ENCODE assay signal across 9 cellular contexts in the genomic region with DNA sequence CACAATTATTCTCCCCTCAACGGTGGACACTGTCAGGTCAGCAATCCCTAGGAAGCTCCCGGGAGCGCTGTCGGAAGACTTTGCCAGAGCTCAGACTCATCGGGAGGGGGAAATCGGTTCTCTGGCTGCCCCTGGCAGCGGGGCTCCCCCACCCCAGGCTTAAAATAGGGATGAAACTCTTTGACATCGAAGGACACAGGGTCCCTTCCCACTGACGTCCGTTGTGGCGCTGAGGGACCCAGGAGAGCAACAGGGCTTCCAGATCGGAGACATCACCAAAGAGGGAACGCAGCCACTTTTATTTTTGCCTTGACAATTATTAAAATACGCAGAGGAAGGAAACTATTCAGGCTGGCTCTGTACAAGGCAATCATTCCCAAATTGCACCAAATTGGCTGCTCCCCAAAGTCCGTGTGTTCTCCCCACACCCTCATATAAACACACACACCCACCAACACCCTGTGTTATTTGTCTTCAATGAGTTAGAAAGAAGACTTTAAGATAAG.
DNase-seq lines count a peak whose midpoint lies in the region; ATAC-seq and TF ChIP-seq lines count a peak whose summit lies in the region.
"Had no signal": no experiment of that assay in that cellular context is flagged by ENCODE, and none has a peak within 500 bp of the region (broad histone marks: within the 10 kb centered on the region; RNA-seq: fewer than 3 reads in every experiment).

No MANE protein-coding gene starts in this region.

- ATAC-seq in HG02571 (IDR thresholded peaks at IDR 0.05; ENCODE audit: unreplicated experiment): peak; percentile 15

- H3K27ac ChIP-seq in brain microvascular endothelial cell: no peak overlapping the region
- H3K27ac ChIP-seq in substantia nigra (ENCODE audit: low read depth, low read length, poor library complexity, severe bottlenecking): peak overlapping the region; percentile 28

- DNase-seq in brain microvascular endothelial cell (no peak), kidney epithelial cell (ENCODE audit: low read depth) (no peak), substantia nigra (lab: John Stamatoyannopoulos, UW) (peak in 2 of 49 donors; percentile 39 to 71), middle frontal gyrus (ENCODE audit: extremely low spot score, low spot score) (no peak), foreskin melanocyte (no peak), germinal center (ENCODE audit: low spot score) (no peak)
- DNase-seq in activated CD4-positive, alpha-beta T cell treated with anti-CD3 and anti-CD28 coated beads, Interleukin-2, amount 50 U/mL, for 48 hours: no peak

- no peaks in the 10 kb centered on the region for H3K27me3 ChIP-seq in brain microvascular endothelial cell (replicated peaks)
- no peaks in the 10 kb centered on the region for H3K27me3 ChIP-seq in kidney epithelial cell (ENCODE audit: control insufficient read depth, insufficient read depth, low read length)
- H3K27me3 ChIP-seq: adrenal gland had no signal

- H3K36me3 ChIP-seq in brain microvascular endothelial cell (replicated peaks): no peaks in the 10 kb centered on the region
- H3K36me3 ChIP-seq in kidney epithelial cell (ENCODE audit: control insufficient read depth, insufficient read depth, low read length): no peaks in the 10 kb centered on the region
- H3K36me3 ChIP-seq: adrenal gland had no signal

- TF ChIP-seq CTCF in brain microvascular endothelial cell (IDR thresholded peaks at IDR 0.05; ENCODE audit: low read depth, low read length, missing control alignments) (no peak), kidney epithelial cell (IDR thresholded peaks at IDR 0.05; ENCODE audit: insufficient read depth, low read length, poor library complexity, severe bottlenecking) (no peak)

- H3K4me3 ChIP-seq in brain microvascular endothelial cell (ENCODE audit: low read depth, low read length): peak overlapping the region; percentile 53
- peak overlapping the region; percentile 27 for H3K4me3 ChIP-seq in kidney epithelial cell (ENCODE audit: low read depth, low read length)

- in situ Hi-C loops in brain microvascular endothelial cell (cut with HindIII; ENCODE audit: low pct_ligation_motif_present, low sequenced_read_pairs): no loop called here
